1 cellular context compared by ENCODE assay signal in genomic region chr3:120742198-120743080, GRCh38.
TF ChIP-seq lines count a peak whose summit lies in the region.

Gene GTF2E1, plus strand, starts transcription at chr3:120742744. Its CDS starts 7,809 bp downstream, at chr3:120750553.
Gene RABL3, minus strand, starts transcription at chr3:120742516. Its CDS starts 9 bp downstream, at chr3:120742507.

TF ChIP-seq in WTC11, 78 proteins besides CTCF, POLR2A, EP300 and RAD21 (continued from another document and continues in another):
- TF ChIP-seq, protein P1, sequence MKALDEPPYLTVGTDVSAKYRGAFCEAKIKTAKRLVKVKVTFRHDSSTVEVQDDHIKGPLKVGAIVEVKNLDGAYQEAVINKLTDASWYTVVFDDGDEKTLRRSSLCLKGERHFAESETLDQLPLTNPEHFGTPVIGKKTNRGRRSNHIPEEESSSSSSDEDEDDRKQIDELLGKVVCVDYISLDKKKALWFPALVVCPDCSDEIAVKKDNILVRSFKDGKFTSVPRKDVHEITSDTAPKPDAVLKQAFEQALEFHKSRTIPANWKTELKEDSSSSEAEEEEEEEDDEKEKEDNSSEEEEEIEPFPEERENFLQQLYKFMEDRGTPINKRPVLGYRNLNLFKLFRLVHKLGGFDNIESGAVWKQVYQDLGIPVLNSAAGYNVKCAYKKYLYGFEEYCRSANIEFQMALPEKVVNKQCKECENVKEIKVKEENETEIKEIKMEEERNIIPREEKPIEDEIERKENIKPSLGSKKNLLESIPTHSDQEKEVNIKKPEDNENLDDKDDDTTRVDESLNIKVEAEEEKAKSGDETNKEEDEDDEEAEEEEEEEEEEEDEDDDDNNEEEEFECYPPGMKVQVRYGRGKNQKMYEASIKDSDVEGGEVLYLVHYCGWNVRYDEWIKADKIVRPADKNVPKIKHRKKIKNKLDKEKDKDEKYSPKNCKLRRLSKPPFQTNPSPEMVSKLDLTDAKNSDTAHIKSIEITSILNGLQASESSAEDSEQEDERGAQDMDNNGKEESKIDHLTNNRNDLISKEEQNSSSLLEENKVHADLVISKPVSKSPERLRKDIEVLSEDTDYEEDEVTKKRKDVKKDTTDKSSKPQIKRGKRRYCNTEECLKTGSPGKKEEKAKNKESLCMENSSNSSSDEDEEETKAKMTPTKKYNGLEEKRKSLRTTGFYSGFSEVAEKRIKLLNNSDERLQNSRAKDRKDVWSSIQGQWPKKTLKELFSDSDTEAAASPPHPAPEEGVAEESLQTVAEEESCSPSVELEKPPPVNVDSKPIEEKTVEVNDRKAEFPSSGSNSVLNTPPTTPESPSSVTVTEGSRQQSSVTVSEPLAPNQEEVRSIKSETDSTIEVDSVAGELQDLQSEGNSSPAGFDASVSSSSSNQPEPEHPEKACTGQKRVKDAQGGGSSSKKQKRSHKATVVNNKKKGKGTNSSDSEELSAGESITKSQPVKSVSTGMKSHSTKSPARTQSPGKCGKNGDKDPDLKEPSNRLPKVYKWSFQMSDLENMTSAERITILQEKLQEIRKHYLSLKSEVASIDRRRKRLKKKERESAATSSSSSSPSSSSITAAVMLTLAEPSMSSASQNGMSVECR (CRISPR knock-in tag; IDR thresholded peaks at IDR 0.05; ENCODE audit: borderline replicate concordance) = no peak
- TF ChIP-seq NR1H2 (CRISPR knock-in tag; IDR thresholded peaks at IDR 0.05) = no peak
- no peak for TF ChIP-seq ZNF317 (CRISPR knock-in tag; IDR thresholded peaks at IDR 0.05; ENCODE audit: borderline replicate concordance, low read depth)
- no peak for TF ChIP-seq TP53 (CRISPR knock-in tag; IDR thresholded peaks at IDR 0.05)
- TF ChIP-seq KAT7 (CRISPR knock-in tag; IDR thresholded peaks at IDR 0.05; ENCODE audit: borderline replicate concordance) = no peak
- peak; percentile 96 for TF ChIP-seq CREM (CRISPR knock-in tag; IDR thresholded peaks at IDR 0.05)
- TF ChIP-seq, protein P2, sequence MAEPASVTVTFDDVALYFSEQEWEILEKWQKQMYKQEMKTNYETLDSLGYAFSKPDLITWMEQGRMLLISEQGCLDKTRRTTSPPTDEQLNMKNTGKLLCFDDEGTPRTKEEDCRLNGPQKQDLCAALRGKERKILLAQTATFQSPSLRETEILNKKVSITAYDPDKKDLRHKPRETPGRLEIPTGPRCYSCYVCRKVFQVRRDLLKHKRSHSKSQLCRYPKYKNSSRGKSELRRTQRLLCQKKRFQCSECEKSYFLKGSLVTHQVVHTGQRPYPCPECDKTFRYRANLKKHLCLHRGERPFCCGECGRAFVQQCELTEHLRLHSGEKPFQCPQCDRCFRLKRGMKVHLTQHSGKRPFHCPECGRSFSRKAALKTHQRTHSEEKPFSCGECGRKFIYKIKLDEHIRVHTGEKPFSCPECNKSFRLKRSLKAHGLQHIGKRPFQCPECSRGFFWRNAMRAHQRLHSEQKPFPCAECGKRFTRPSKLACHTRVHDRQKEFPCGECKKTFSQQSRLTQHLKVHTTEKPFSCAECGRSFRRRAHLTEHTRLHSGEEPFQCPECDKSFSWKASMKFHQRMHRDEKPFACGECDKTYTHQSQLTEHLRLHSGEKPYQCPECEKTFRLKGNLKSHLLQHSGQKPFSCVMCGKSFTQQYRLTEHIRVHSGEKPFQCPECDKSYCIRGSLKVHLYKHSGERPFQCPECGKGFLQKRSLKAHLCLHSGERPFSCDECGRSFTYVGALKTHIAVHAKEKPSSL (CRISPR knock-in tag; conservative IDR thresholded peaks at IDR 0.05) = no peak
- no peak; the same call in 1 of the 2 replicates for TF ChIP-seq JUN (CRISPR knock-in tag; IDR thresholded peaks at IDR 0.05)
- TF ChIP-seq ESRRA (CRISPR knock-in tag; IDR thresholded peaks at IDR 0.05; ENCODE audit: borderline replicate concordance) = no peak
- no peak for TF ChIP-seq ZNF512 (CRISPR knock-in tag; IDR thresholded peaks at IDR 0.05; ENCODE audit: borderline replicate concordance)
- TF ChIP-seq, protein P3, sequence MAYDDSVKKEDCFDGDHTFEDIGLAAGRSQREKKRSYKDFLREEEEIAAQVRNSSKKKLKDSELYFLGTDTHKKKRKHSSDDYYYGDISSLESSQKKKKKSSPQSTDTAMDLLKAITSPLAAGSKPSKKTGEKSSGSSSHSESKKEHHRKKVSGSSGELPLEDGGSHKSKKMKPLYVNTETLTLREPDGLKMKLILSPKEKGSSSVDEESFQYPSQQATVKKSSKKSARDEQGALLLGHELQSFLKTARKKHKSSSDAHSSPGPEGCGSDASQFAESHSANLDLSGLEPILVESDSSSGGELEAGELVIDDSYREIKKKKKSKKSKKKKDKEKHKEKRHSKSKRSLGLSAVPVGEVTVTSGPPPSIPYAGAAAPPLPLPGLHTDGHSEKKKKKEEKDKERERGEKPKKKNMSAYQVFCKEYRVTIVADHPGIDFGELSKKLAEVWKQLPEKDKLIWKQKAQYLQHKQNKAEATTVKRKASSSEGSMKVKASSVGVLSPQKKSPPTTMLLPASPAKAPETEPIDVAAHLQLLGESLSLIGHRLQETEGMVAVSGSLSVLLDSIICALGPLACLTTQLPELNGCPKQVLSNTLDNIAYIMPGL (CRISPR knock-in tag; IDR thresholded peaks at IDR 0.05) = 0 out of 2 replicates have a peak, but pooled peaks have one; percentile 17
- TF ChIP-seq ETV6 (CRISPR knock-in tag; IDR thresholded peaks at IDR 0.05) = no peak
- TF ChIP-seq, protein P4, sequence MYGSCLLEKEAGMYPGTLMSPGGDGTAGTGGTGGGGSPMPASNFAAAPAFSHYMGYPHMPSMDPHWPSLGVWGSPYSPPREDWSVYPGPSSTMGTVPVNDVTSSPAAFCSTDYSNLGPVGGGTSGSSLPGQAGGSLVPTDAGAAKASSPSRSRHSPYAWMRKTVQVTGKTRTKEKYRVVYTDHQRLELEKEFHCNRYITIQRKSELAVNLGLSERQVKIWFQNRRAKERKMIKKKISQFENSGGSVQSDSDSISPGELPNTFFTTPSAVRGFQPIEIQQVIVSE (CRISPR knock-in tag; IDR thresholded peaks at IDR 0.05; ENCODE audit: borderline replicate concordance) = no peak
- TF ChIP-seq ZNF138 (CRISPR knock-in tag; conservative IDR thresholded peaks at IDR 0.05) = no peak
- 0 out of 2 replicates have a peak, but pooled peaks have one; percentile 9 for TF ChIP-seq GABPB1 (CRISPR knock-in tag; IDR thresholded peaks at IDR 0.05)
- TF ChIP-seq, protein P5, sequence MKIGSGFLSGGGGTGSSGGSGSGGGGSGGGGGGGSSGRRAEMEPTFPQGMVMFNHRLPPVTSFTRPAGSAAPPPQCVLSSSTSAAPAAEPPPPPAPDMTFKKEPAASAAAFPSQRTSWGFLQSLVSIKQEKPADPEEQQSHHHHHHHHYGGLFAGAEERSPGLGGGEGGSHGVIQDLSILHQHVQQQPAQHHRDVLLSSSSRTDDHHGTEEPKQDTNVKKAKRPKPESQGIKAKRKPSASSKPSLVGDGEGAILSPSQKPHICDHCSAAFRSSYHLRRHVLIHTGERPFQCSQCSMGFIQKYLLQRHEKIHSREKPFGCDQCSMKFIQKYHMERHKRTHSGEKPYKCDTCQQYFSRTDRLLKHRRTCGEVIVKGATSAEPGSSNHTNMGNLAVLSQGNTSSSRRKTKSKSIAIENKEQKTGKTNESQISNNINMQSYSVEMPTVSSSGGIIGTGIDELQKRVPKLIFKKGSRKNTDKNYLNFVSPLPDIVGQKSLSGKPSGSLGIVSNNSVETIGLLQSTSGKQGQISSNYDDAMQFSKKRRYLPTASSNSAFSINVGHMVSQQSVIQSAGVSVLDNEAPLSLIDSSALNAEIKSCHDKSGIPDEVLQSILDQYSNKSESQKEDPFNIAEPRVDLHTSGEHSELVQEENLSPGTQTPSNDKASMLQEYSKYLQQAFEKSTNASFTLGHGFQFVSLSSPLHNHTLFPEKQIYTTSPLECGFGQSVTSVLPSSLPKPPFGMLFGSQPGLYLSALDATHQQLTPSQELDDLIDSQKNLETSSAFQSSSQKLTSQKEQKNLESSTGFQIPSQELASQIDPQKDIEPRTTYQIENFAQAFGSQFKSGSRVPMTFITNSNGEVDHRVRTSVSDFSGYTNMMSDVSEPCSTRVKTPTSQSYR (CRISPR knock-in tag; IDR thresholded peaks at IDR 0.05) = no peak
- TF ChIP-seq ATF6 (CRISPR knock-in tag; IDR thresholded peaks at IDR 0.05) = no peak
- TF ChIP-seq USF1 (CRISPR knock-in tag; IDR thresholded peaks at IDR 0.05) = peak; percentile 42; the same call in 1 of the 2 replicates
- peak; percentile 94 for TF ChIP-seq MYBL2 (CRISPR knock-in tag; IDR thresholded peaks at IDR 0.05)
- no peak for TF ChIP-seq IRF2 (CRISPR knock-in tag; IDR thresholded peaks at IDR 0.05; ENCODE audit: borderline replicate concordance, low read depth)
- TF ChIP-seq E2F4 (CRISPR knock-in tag; IDR thresholded peaks at IDR 0.05; ENCODE audit: borderline replicate concordance, low read depth) = no peak
- TF ChIP-seq RORB (CRISPR knock-in tag; IDR thresholded peaks at IDR 0.05) = no peak
- TF ChIP-seq ATF3 (CRISPR knock-in tag; conservative IDR thresholded peaks at IDR 0.05) = no peak
- TF ChIP-seq, protein P6, sequence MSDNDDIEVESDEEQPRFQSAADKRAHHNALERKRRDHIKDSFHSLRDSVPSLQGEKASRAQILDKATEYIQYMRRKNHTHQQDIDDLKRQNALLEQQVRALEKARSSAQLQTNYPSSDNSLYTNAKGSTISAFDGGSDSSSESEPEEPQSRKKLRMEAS (CRISPR knock-in tag; IDR thresholded peaks at IDR 0.05) = peak; percentile 74
- no peak for TF ChIP-seq MXD4 (CRISPR knock-in tag; IDR thresholded peaks at IDR 0.05; ENCODE audit: borderline replicate concordance)
- TF ChIP-seq, protein P7, sequence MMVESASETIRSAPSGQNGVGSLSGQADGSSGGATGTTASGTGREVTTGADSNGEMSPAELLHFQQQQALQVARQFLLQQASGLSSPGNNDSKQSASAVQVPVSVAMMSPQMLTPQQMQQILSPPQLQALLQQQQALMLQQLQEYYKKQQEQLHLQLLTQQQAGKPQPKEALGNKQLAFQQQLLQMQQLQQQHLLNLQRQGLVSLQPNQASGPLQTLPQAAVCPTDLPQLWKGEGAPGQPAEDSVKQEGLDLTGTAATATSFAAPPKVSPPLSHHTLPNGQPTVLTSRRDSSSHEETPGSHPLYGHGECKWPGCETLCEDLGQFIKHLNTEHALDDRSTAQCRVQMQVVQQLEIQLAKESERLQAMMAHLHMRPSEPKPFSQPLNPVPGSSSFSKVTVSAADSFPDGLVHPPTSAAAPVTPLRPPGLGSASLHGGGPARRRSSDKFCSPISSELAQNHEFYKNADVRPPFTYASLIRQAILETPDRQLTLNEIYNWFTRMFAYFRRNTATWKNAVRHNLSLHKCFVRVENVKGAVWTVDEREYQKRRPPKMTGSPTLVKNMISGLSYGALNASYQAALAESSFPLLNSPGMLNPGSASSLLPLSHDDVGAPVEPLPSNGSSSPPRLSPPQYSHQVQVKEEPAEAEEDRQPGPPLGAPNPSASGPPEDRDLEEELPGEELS (CRISPR knock-in tag; IDR thresholded peaks at IDR 0.05) = no peak; the same call in 1 of the 2 replicates
- peak; percentile 96 for TF ChIP-seq SP1 (CRISPR knock-in tag; conservative IDR thresholded peaks at IDR 0.05)
- TF ChIP-seq, protein P8, sequence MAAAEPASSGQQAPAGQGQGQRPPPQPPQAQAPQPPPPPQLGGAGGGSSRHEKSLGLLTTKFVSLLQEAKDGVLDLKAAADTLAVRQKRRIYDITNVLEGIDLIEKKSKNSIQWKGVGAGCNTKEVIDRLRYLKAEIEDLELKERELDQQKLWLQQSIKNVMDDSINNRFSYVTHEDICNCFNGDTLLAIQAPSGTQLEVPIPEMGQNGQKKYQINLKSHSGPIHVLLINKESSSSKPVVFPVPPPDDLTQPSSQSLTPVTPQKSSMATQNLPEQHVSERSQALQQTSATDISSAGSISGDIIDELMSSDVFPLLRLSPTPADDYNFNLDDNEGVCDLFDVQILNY (CRISPR knock-in tag; IDR thresholded peaks at IDR 0.05) = no peak
- TF ChIP-seq GTF2I (CRISPR knock-in tag; conservative IDR thresholded peaks at IDR 0.05) = no peak
- no peak for TF ChIP-seq NR2C2 (CRISPR knock-in tag; IDR thresholded peaks at IDR 0.05)
- TF ChIP-seq ZNF219 (CRISPR knock-in tag; IDR thresholded peaks at IDR 0.05; ENCODE audit: borderline replicate concordance) = no peak
